ENCODE assay signal across 23 cellular contexts in the genomic region with DNA sequence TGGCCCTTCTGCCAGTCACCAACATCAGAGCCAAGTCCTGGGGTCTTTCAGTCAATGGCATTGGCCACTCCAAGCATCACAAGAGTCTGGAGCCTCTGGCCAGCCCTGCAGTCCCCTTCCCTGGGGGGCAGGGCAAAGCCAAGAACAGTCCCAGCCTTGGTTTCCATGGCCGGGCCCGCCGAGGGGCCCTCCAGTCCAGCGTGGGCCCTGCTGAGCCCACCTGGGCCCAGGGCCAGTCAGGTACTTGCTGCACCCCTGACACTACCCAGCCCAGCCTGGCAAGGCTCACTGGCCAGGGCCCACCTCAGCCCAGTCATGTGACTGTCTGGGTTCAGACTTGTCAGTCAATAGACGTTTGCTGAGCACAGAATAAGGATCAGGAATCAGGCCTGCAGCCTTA.
"Had no signal": no experiment of that assay in that cellular context is flagged by ENCODE, and none has a peak within 500 bp of the region (broad histone marks: within the 10 kb centered on the region; RNA-seq: fewer than 3 reads in every experiment).

No MANE protein-coding gene starts in this region.

- ATAC-seq: activated naive CD4-positive, alpha-beta T cell treated with anti-CD3 and anti-CD28 coated beads, Interleukin-2, amount 50 U/mL, for 72 hours; activated naive CD8-positive, alpha-beta T cell treated with anti-CD3 and anti-CD28 coated beads, Interleukin-2, amount 50 U/mL, for 24 hours; activated T-cell treated with anti-CD3 and anti-CD28 coated beads, Interleukin-2, amount 50 U/mL, for 4 hours; Panc1 had no signal

- DNase-seq: activated B cell treated with CpG ODN at 0.5 μM for 24 hours; activated CD4-positive, alpha-beta memory T cell treated with anti-CD3 and anti-CD28 coated beads for 36 hours; activated CD4-positive, alpha-beta T cell treated with anti-CD3 and anti-CD28 coated beads, Interleukin-2, amount 10 ng/mL, durations not matched to agents 7 days and 5 days; activated CD8-positive, alpha-beta memory T cell treated with anti-CD3 and anti-CD28 coated beads for 24 hours; activated effector memory CD4-positive, alpha-beta T cell treated with anti-CD3 and anti-CD28 coated beads, Interleukin-2, amount 50 U/mL, for 16 hours; activated naive CD4-positive, alpha-beta T cell treated with Interleukin-2 at 50 U/mL for 16 hours; activated naive CD8-positive, alpha-beta T cell treated with anti-CD3 and anti-CD28 coated beads, Interleukin-2, amount 50 U/mL, for 24 hours; activated T-cell treated with anti-CD3 and anti-CD28 coated beads, Interleukin-2, amount 50 U/mL, for 4 hours; amniotic stem cell; MM.1S; NCI-H1105; NCI-H1436; NCI-H1694 treated with DMSO at 0.1 percent for 48 hours; NCI-H2029 treated with DMSO at 0.1 percent for 48 hours; NCI-H510A treated with DMSO at 0.1 percent for 48 hours; NCI-H69; NK-92 treated with Interleukin-12 subunit alpha and Interleukin-12 subunit beta, amount 100 ng/mL, for 24 hours; OCI-M1; RPMI8226; SHP77 treated with DMSO at 0.1 percent for 48 hours had no signal

- FAIRE-seq: astrocyte had no signal
